Comparison of ENCODE assay signal across 1 cellular context in genomic region chr4:44725861-44726820, GRCh38.
TF ChIP-seq lines count a peak whose summit lies in the region.

Gene GNPDA2 (minus strand): TSS chr4:44726556. CDS start chr4:44722207, 4,349 bp downstream.

TF ChIP-seq in K562, 482 proteins besides CTCF, POLR2A, EP300 and RAD21 (continued from another document and continues in another):
- no peak for TF ChIP-seq GTF3C2 (IDR thresholded peaks at IDR 0.05; ENCODE audit: borderline replicate concordance, extremely low read depth, insufficient read length)
- no peak for TF ChIP-seq HOXB6 (CRISPR knock-in tag; IDR thresholded peaks at IDR 0.05; ENCODE audit: borderline replicate concordance)
- no peak for TF ChIP-seq SOX6 (IDR thresholded peaks at IDR 0.05)
- TF ChIP-seq CBX3 (IDR thresholded peaks at IDR 0.05; ENCODE audit: borderline replicate concordance in 1 of 2, low read length in 2 of 2) = peak in 1 of 2 experiments; percentile 39; a peak in 1 of 3 replicates
- no peak for TF ChIP-seq RERE (CRISPR knock-in tag; IDR thresholded peaks at IDR 0.05; ENCODE audit: borderline replicate concordance)
- TF ChIP-seq PML (IDR thresholded peaks at IDR 0.05; ENCODE audit: low read length) = no peak; the same call in 1 of the 2 replicates
- TF ChIP-seq ZNF586 (CRISPR knock-in tag; conservative IDR thresholded peaks at IDR 0.05) = no peak
- TF ChIP-seq, protein P1, sequence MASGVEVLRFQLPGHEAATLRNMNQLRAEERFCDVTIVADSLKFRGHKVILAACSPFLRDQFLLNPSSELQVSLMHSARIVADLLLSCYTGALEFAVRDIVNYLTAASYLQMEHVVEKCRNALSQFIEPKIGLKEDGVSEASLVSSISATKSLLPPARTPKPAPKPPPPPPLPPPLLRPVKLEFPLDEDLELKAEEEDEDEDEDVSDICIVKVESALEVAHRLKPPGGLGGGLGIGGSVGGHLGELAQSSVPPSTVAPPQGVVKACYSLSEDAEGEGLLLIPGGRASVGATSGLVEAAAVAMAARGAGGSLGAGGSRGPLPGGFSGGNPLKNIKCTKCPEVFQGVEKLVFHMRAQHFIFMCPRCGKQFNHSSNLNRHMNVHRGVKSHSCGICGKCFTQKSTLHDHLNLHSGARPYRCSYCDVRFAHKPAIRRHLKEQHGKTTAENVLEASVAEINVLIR (CRISPR knock-in tag; IDR thresholded peaks at IDR 0.05) = no peak
- TF ChIP-seq MEIS2 (IDR thresholded peaks at IDR 0.05; ENCODE audit: partially characterized antibody) = peak; percentile 87
- no peak for TF ChIP-seq KLF6 (CRISPR knock-in tag; IDR thresholded peaks at IDR 0.05; ENCODE audit: borderline replicate concordance)
- no peak for TF ChIP-seq PRMT5 (CRISPR knock-in tag; IDR thresholded peaks at IDR 0.05)
- no peak for TF ChIP-seq SMARCB1 (IDR thresholded peaks at IDR 0.05; ENCODE audit: insufficient read length, low read depth)
- no peak for TF ChIP-seq JUND (IDR thresholded peaks at IDR 0.05; ENCODE audit: borderline replicate concordance, low read depth, low read length)
- TF ChIP-seq JUND (tag; IDR thresholded peaks at IDR 0.05; ENCODE audit: borderline replicate concordance, low read depth, low read length) = no peak; the same call in 2 of the 3 replicates
- 0 out of 2 replicates have a peak, but pooled peaks have one; percentile 24 for TF ChIP-seq HDAC8 (tag; IDR thresholded peaks at IDR 0.05)
- no peak for TF ChIP-seq ZNF3 (CRISPR knock-in tag; IDR thresholded peaks at IDR 0.05)
- TF ChIP-seq, protein P2, sequence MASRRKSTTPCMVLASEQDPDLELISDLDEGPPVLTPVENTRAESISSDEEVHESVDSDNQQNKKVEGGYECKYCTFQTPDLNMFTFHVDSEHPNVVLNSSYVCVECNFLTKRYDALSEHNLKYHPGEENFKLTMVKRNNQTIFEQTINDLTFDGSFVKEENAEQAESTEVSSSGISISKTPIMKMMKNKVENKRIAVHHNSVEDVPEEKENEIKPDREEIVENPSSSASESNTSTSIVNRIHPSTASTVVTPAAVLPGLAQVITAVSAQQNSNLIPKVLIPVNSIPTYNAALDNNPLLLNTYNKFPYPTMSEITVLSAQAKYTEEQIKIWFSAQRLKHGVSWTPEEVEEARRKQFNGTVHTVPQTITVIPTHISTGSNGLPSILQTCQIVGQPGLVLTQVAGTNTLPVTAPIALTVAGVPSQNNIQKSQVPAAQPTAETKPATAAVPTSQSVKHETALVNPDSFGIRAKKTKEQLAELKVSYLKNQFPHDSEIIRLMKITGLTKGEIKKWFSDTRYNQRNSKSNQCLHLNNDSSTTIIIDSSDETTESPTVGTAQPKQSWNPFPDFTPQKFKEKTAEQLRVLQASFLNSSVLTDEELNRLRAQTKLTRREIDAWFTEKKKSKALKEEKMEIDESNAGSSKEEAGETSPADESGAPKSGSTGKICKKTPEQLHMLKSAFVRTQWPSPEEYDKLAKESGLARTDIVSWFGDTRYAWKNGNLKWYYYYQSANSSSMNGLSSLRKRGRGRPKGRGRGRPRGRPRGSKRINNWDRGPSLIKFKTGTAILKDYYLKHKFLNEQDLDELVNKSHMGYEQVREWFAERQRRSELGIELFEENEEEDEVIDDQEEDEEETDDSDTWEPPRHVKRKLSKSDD (conservative IDR thresholded peaks at IDR 0.05; ENCODE audit: low read length) = no peak
- TF ChIP-seq RFX7 (CRISPR knock-in tag; IDR thresholded peaks at IDR 0.05) = no peak
- TF ChIP-seq, protein P3, sequence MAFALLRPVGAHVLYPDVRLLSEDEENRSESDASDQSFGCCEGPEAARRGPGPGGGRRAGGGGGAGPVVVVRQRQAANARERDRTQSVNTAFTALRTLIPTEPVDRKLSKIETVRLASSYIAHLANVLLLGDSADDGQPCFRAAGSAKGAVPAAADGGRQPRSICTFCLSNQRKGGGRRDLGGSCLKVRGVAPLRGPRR (CRISPR knock-in tag; IDR thresholded peaks at IDR 0.05) = no peak
- TF ChIP-seq CHD1 (IDR thresholded peaks at IDR 0.05; ENCODE audit: low read length) = no peak
- TF ChIP-seq CBFA2T2 (conservative IDR thresholded peaks at IDR 0.05) = no peak
- no peak for TF ChIP-seq RBM25 (IDR thresholded peaks at IDR 0.05; ENCODE audit: low read depth, low read length, severe bottlenecking)
- no peak for TF ChIP-seq NUFIP1 (IDR thresholded peaks at IDR 0.05; ENCODE audit: partially characterized antibody)
- TF ChIP-seq ATF1 (CRISPR knock-in tag; IDR thresholded peaks at IDR 0.05) = no peak
- peak; percentile 36; the same call in 1 of the 2 replicates for TF ChIP-seq ATF1 (tag; IDR thresholded peaks at IDR 0.05)
- peak in 1 of 3 experiments; percentile 44; a peak in 1 of 6 replicates for TF ChIP-seq ZBTB11 (CRISPR knock-in tag; IDR thresholded peaks at IDR 0.05)
- TF ChIP-seq, protein P4, sequence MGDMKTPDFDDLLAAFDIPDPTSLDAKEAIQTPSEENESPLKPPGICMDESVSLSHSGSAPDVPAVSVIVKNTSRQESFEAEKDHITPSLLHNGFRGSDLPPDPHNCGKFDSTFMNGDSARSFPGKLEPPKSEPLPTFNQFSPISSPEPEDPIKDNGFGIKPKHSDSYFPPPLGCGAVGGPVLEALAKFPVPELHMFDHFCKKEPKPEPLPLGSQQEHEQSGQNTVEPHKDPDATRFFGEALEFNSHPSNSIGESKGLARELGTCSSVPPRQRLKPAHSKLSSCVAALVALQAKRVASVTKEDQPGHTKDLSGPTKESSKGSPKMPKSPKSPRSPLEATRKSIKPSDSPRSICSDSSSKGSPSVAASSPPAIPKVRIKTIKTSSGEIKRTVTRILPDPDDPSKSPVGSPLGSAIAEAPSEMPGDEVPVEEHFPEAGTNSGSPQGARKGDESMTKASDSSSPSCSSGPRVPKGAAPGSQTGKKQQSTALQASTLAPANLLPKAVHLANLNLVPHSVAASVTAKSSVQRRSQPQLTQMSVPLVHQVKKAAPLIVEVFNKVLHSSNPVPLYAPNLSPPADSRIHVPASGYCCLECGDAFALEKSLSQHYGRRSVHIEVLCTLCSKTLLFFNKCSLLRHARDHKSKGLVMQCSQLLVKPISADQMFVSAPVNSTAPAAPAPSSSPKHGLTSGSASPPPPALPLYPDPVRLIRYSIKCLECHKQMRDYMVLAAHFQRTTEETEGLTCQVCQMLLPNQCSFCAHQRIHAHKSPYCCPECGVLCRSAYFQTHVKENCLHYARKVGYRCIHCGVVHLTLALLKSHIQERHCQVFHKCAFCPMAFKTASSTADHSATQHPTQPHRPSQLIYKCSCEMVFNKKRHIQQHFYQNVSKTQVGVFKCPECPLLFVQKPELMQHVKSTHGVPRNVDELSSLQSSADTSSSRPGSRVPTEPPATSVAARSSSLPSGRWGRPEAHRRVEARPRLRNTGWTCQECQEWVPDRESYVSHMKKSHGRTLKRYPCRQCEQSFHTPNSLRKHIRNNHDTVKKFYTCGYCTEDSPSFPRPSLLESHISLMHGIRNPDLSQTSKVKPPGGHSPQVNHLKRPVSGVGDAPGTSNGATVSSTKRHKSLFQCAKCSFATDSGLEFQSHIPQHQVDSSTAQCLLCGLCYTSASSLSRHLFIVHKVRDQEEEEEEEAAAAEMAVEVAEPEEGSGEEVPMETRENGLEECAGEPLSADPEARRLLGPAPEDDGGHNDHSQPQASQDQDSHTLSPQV (IDR thresholded peaks at IDR 0.05) = 0 out of 2 replicates have a peak, but pooled peaks have one; percentile 27
- TF ChIP-seq GATAD2B (IDR thresholded peaks at IDR 0.05; ENCODE audit: borderline replicate concordance) = no peak
- TF ChIP-seq ESRRA (IDR thresholded peaks at IDR 0.05; ENCODE audit: borderline replicate concordance, low read depth) = no peak; the same call in 1 of the 2 replicates
- TF ChIP-seq, protein P5, sequence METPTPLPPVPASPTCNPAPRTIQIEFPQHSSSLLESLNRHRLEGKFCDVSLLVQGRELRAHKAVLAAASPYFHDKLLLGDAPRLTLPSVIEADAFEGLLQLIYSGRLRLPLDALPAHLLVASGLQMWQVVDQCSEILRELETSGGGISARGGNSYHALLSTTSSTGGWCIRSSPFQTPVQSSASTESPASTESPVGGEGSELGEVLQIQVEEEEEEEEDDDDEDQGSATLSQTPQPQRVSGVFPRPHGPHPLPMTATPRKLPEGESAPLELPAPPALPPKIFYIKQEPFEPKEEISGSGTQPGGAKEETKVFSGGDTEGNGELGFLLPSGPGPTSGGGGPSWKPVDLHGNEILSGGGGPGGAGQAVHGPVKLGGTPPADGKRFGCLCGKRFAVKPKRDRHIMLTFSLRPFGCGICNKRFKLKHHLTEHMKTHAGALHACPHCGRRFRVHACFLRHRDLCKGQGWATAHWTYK (CRISPR knock-in tag; IDR thresholded peaks at IDR 0.05) = no peak
- no peak for TF ChIP-seq SNIP1 (IDR thresholded peaks at IDR 0.05; ENCODE audit: low read depth)
- TF ChIP-seq CXXC5 (CRISPR knock-in tag; IDR thresholded peaks at IDR 0.05) = peak; percentile 79
- TF ChIP-seq MAFF (IDR thresholded peaks at IDR 0.05; ENCODE audit: low read length) = no peak
- TF ChIP-seq TAF1 (IDR thresholded peaks at IDR 0.05; ENCODE audit: control insufficient read depth, extremely low read depth, insufficient read depth, low read length, severe bottlenecking) = peak; percentile 86
- peak; percentile 74 for TF ChIP-seq RBBP5 (IDR thresholded peaks at IDR 0.05; ENCODE audit: borderline replicate concordance, insufficient read depth, low read length, poor library complexity, severe bottlenecking)
- no peak for TF ChIP-seq MED1 (CRISPR knock-in tag; IDR thresholded peaks at IDR 0.05; ENCODE audit: borderline replicate concordance)
- no peak for TF ChIP-seq SMARCA5 (IDR thresholded peaks at IDR 0.05)
